Comparison of ENCODE assay signal across 34 cellular contexts in genomic region chr10:11093733-11094132, GRCh38.
"Had no signal": no experiment of that assay in that cellular context is flagged by ENCODE, and none has a peak within 500 bp of the region (broad histone marks: within the 10 kb centered on the region; RNA-seq: fewer than 3 reads in every experiment).

No MANE protein-coding gene starts in this region.

- H3K4me1 ChIP-seq: adrenal gland, body of pancreas, foreskin keratinocyte had no signal

- H3K4me3 ChIP-seq: adrenal gland, body of pancreas, esophagus muscularis mucosa, gastrocnemius medialis, heart left ventricle had no signal

- H3K4me3 Mint-ChIP-seq: activated CD4-positive, alpha-beta memory T cell treated with anti-CD3 and anti-CD28 coated beads for 36 hours; activated CD4-positive, alpha-beta T cell treated with anti-CD3 and anti-CD28 coated beads for 36 hours; activated CD4-positive, alpha-beta T cell treated with anti-CD3 and anti-CD28 coated beads, Interleukin-2, amount 10 ng/mL, durations not matched to agents 24 days and 14 days; activated CD8-positive, alpha-beta memory T cell treated with anti-CD3 and anti-CD28 coated beads, Interleukin-2, amount 10 ng/mL, durations not matched to agents 7 days and 5 days; activated CD8-positive, alpha-beta T cell treated with anti-CD3 and anti-CD28 coated beads, Interleukin-2, amount 10 ng/mL, durations not matched to agents 7 days and 5 days; activated naive CD4-positive, alpha-beta T cell treated with anti-CD3 and anti-CD28 coated beads for 36 hours; activated naive CD4-positive, alpha-beta T cell treated with anti-CD3 and anti-CD28 coated beads, Interleukin-2, amount 50 U/mL, for 24 hours; activated naive CD8-positive, alpha-beta T cell treated with anti-CD3 and anti-CD28 coated beads for 36 hours; activated naive CD8-positive, alpha-beta T cell treated with anti-CD3 and anti-CD28 coated beads, Interleukin-2, amount 50 U/mL, for 24 hours; activated T-helper 1 cell treated with anti-CD3 and anti-CD28 coated beads, Interleukin-12 subunit alpha, Interleukin-12 subunit beta, Interleukin-2, Interleukin-4 antibody, amounts not matched to agents 30 ng/mL and 10 ng/mL and 1 ng/mL, durations not matched to agents 14 hours and 24 hours and 36 hours; effector memory CD8-positive, alpha-beta T cell had no signal

- H3K27me3 ChIP-seq: adrenal gland, body of pancreas, esophagus muscularis mucosa, foreskin keratinocyte, gastrocnemius medialis, heart left ventricle had no signal

- H3K27me3 Mint-ChIP-seq: activated CD4-positive, alpha-beta T cell treated with anti-CD3 and anti-CD28 coated beads for 36 hours; activated naive CD8-positive, alpha-beta T cell treated with anti-CD3 and anti-CD28 coated beads for 36 hours; activated naive CD8-positive, alpha-beta T cell treated with anti-CD3 and anti-CD28 coated beads, Interleukin-2, amount 50 U/mL, for 24 hours had no signal

- H3K27ac Mint-ChIP-seq: activated CD4-positive, alpha-beta memory T cell treated with anti-CD3 and anti-CD28 coated beads for 36 hours; activated CD4-positive, alpha-beta T cell treated with anti-CD3 and anti-CD28 coated beads for 36 hours; activated CD4-positive, alpha-beta T cell treated with anti-CD3 and anti-CD28 coated beads, Interleukin-2, amount 10 ng/mL, durations not matched to agents 24 days and 14 days; activated CD8-positive, alpha-beta memory T cell treated with anti-CD3 and anti-CD28 coated beads, Interleukin-2, amount 10 ng/mL, durations not matched to agents 7 days and 5 days; activated CD8-positive, alpha-beta T cell treated with anti-CD3 and anti-CD28 coated beads, Interleukin-2, amount 10 ng/mL, durations not matched to agents 7 days and 5 days; activated naive CD4-positive, alpha-beta T cell treated with anti-CD3 and anti-CD28 coated beads for 36 hours; activated naive CD4-positive, alpha-beta T cell treated with anti-CD3 and anti-CD28 coated beads, Interleukin-2, amount 50 U/mL, for 24 hours; activated naive CD8-positive, alpha-beta T cell treated with anti-CD3 and anti-CD28 coated beads for 36 hours; activated naive CD8-positive, alpha-beta T cell treated with anti-CD3 and anti-CD28 coated beads, Interleukin-2, amount 50 U/mL, for 24 hours; activated T-helper 1 cell treated with anti-CD3 and anti-CD28 coated beads, Interleukin-12 subunit alpha, Interleukin-12 subunit beta, Interleukin-2, Interleukin-4 antibody, amounts not matched to agents 30 ng/mL and 10 ng/mL and 1 ng/mL, durations not matched to agents 14 hours and 24 hours and 36 hours; activated T-helper 2 cell treated with anti-CD3 and anti-CD28 coated beads, Interferon-gamma antibody, Interleukin-2, Interleukin-4, amounts not matched to agents 10 μg/mL and 5 μg/mL and 100 μg/mL, durations not matched to agents 14 hours and 24 hours and 36 hours; effector memory CD8-positive, alpha-beta T cell had no signal

- H3K9me3 ChIP-seq: adrenal gland, body of pancreas, esophagus muscularis mucosa, gastrocnemius medialis, heart left ventricle had no signal

- H3K4me1 Mint-ChIP-seq: activated CD4-positive, alpha-beta T cell treated with anti-CD3 and anti-CD28 coated beads, Interleukin-2, amount 10 ng/mL, durations not matched to agents 24 days and 14 days; activated naive CD4-positive, alpha-beta T cell treated with anti-CD3 and anti-CD28 coated beads, Interleukin-2, amount 50 U/mL, for 24 hours had no signal

- H3K36me3 Mint-ChIP-seq: activated CD4-positive, alpha-beta memory T cell treated with anti-CD3 and anti-CD28 coated beads for 36 hours; activated naive CD4-positive, alpha-beta T cell treated with anti-CD3 and anti-CD28 coated beads, Interleukin-2, amount 50 U/mL, for 24 hours; activated naive CD8-positive, alpha-beta T cell treated with anti-CD3 and anti-CD28 coated beads for 36 hours had no signal

- H3K36me3 ChIP-seq: adrenal gland, esophagus muscularis mucosa, gastrocnemius medialis, heart left ventricle, WERI-Rb-1 had no signal

- H3K9me3 Mint-ChIP-seq: activated CD4-positive, alpha-beta memory T cell treated with anti-CD3 and anti-CD28 coated beads for 36 hours; activated CD4-positive, alpha-beta T cell treated with anti-CD3 and anti-CD28 coated beads, Interleukin-2, amount 10 ng/mL, durations not matched to agents 24 days and 14 days; activated naive CD4-positive, alpha-beta T cell treated with anti-CD3 and anti-CD28 coated beads for 36 hours; activated naive CD4-positive, alpha-beta T cell treated with anti-CD3 and anti-CD28 coated beads, Interleukin-2, amount 50 U/mL, for 24 hours; activated naive CD8-positive, alpha-beta T cell treated with anti-CD3 and anti-CD28 coated beads for 36 hours; activated naive CD8-positive, alpha-beta T cell treated with anti-CD3 and anti-CD28 coated beads, Interleukin-2, amount 50 U/mL, for 24 hours; activated T-helper 1 cell treated with anti-CD3 and anti-CD28 coated beads, Interleukin-12 subunit alpha, Interleukin-12 subunit beta, Interleukin-2, Interleukin-4 antibody, amounts not matched to agents 30 ng/mL and 10 ng/mL and 1 ng/mL, durations not matched to agents 14 hours and 24 hours and 36 hours; activated T-helper 2 cell treated with anti-CD3 and anti-CD28 coated beads, Interferon-gamma antibody, Interleukin-2, Interleukin-4, amounts not matched to agents 10 μg/mL and 5 μg/mL and 100 μg/mL, durations not matched to agents 14 hours and 24 hours and 36 hours; effector memory CD8-positive, alpha-beta T cell had no signal

- H3K27ac ChIP-seq: adrenal gland, body of pancreas, esophagus muscularis mucosa, foreskin keratinocyte, gastrocnemius medialis, heart left ventricle, WERI-Rb-1 had no signal

- ATAC-seq: activated CD4-positive, alpha-beta T cell treated with anti-CD3 and anti-CD28 coated beads for 36 hours; activated CD8-positive, alpha-beta memory T cell treated with anti-CD3 and anti-CD28 coated beads, Interleukin-2, amount 10 ng/mL, durations not matched to agents 7 days and 5 days; activated CD8-positive, alpha-beta T cell treated with anti-CD3 and anti-CD28 coated beads, Interleukin-2, amount 10 ng/mL, durations not matched to agents 7 days and 5 days; activated naive CD8-positive, alpha-beta T cell treated with anti-CD3 and anti-CD28 coated beads, Interleukin-2, amount 50 U/mL, for 24 hours; body of pancreas; effector memory CD8-positive, alpha-beta T cell; foreskin keratinocyte; gastrocnemius medialis; heart left ventricle had no signal

- DNase-seq: activated CD4-positive, alpha-beta memory T cell treated with anti-CD3 and anti-CD28 coated beads for 36 hours; activated CD4-positive, alpha-beta T cell treated with anti-CD3 and anti-CD28 coated beads for 36 hours; activated CD4-positive, alpha-beta T cell treated with anti-CD3 and anti-CD28 coated beads, Interleukin-2, amount 10 ng/mL, durations not matched to agents 24 days and 14 days; activated CD4-positive, CD25-positive, alpha-beta regulatory T cell; activated CD4-positive, CD25-positive, alpha-beta regulatory T cell treated with anti-CD3 and anti-CD28 coated beads, Interleukin-2, amount 50 U/mL, for 72 hours; activated CD8-positive, alpha-beta memory T cell treated with anti-CD3 and anti-CD28 coated beads, Interleukin-2, amount 10 ng/mL, durations not matched to agents 7 days and 5 days; activated CD8-positive, alpha-beta memory T cell treated with anti-CD3 and anti-CD28 coated beads, Interleukin-2, amount 50 U/mL, for 4 hours; activated CD8-positive, alpha-beta T cell treated with anti-CD3 and anti-CD28 coated beads, Interleukin-2, amount 10 ng/mL, durations not matched to agents 7 days and 5 days; activated effector memory CD4-positive, alpha-beta T cell treated with anti-CD3 and anti-CD28 coated beads, Interleukin-2, amount 50 U/mL, for 16 hours; activated naive CD4-positive, alpha-beta T cell treated with anti-CD3 and anti-CD28 coated beads for 36 hours; activated naive CD8-positive, alpha-beta T cell treated with anti-CD3 and anti-CD28 coated beads for 36 hours; activated naive CD8-positive, alpha-beta T cell treated with anti-CD3 and anti-CD28 coated beads, Interleukin-2, amount 50 U/mL, for 24 hours; activated T-cell treated with anti-CD3 and anti-CD28 coated beads, Interleukin-2, amount 50 U/mL, for 1 hour; activated T-cell treated with anti-CD3 and anti-CD28 coated beads, Interleukin-2, amount 50 U/mL, for 48 hours; adrenal gland; amygdala; aorta; body of pancreas; caudate nucleus; cortex of kidney; effector CD4-positive, alpha-beta T cell; effector memory CD8-positive, alpha-beta T cell; erythroblast; foreskin keratinocyte; gastrocnemius medialis; glutamatergic neuron; heart left ventricle; hypothalamus; T1000; WERI-Rb-1 had no signal
